Comparison of ENCODE assay signal across 19 cellular contexts in genomic region chr3:140035856-140036255, GRCh38.
"Had no signal": no experiment of that assay in that cellular context is flagged by ENCODE, and none has a peak within 500 bp of the region (broad histone marks: within the 10 kb centered on the region; RNA-seq: fewer than 3 reads in every experiment).

No MANE protein-coding gene starts in this region.

- H3K9me3 ChIP-seq: adrenal gland, breast epithelium, left ventricle myocardium inferior, spleen, upper lobe of right lung had no signal

- H3K4me3 ChIP-seq: adrenal gland, breast epithelium, left ventricle myocardium inferior, spleen, upper lobe of right lung had no signal

- H3K4me1 Mint-ChIP-seq: activated CD4-positive, alpha-beta T cell treated with anti-CD3 and anti-CD28 coated beads for 36 hours; nephron progenitor cell had no signal

- H3K4me3 Mint-ChIP-seq: activated CD4-positive, alpha-beta memory T cell treated with anti-CD3 and anti-CD28 coated beads for 36 hours; activated CD4-positive, alpha-beta T cell treated with anti-CD3 and anti-CD28 coated beads for 36 hours; activated T-helper 1 cell treated with anti-CD3 and anti-CD28 coated beads, Interleukin-12 subunit alpha, Interleukin-12 subunit beta, Interleukin-2, Interleukin-4 antibody, amounts not matched to agents 30 ng/mL and 10 ng/mL and 1 ng/mL, durations not matched to agents 14 hours and 24 hours and 36 hours; nephron progenitor cell; WTC11 had no signal

- H3K4me1 ChIP-seq: adrenal gland, breast epithelium, left ventricle myocardium inferior, spleen, upper lobe of right lung had no signal

- H3K27me3 ChIP-seq: adrenal gland, breast epithelium, spleen, upper lobe of right lung had no signal

- H3K27ac Mint-ChIP-seq: activated CD4-positive, alpha-beta memory T cell treated with anti-CD3 and anti-CD28 coated beads for 36 hours; activated CD4-positive, alpha-beta T cell treated with anti-CD3 and anti-CD28 coated beads for 36 hours; activated naive CD4-positive, alpha-beta T cell treated with anti-CD3 and anti-CD28 coated beads, Interleukin-2, amount 50 U/mL, for 72 hours; activated T-helper 1 cell treated with anti-CD3 and anti-CD28 coated beads, Interleukin-12 subunit alpha, Interleukin-12 subunit beta, Interleukin-2, Interleukin-4 antibody, amounts not matched to agents 30 ng/mL and 10 ng/mL and 1 ng/mL, durations not matched to agents 14 hours and 24 hours and 36 hours; nephron progenitor cell; WTC11 had no signal

- H3K36me3 ChIP-seq: adrenal gland, breast epithelium, left ventricle myocardium inferior, spleen, upper lobe of right lung had no signal

- H3K9me3 Mint-ChIP-seq: activated CD4-positive, alpha-beta memory T cell treated with anti-CD3 and anti-CD28 coated beads for 36 hours; activated naive CD4-positive, alpha-beta T cell treated with anti-CD3 and anti-CD28 coated beads, Interleukin-2, amount 50 U/mL, for 72 hours; activated T-helper 1 cell treated with anti-CD3 and anti-CD28 coated beads, Interleukin-12 subunit alpha, Interleukin-12 subunit beta, Interleukin-2, Interleukin-4 antibody, amounts not matched to agents 30 ng/mL and 10 ng/mL and 1 ng/mL, durations not matched to agents 14 hours and 24 hours and 36 hours; nephron progenitor cell; WTC11 had no signal

- H3K36me3 Mint-ChIP-seq: activated CD4-positive, alpha-beta memory T cell treated with anti-CD3 and anti-CD28 coated beads for 36 hours; activated naive CD4-positive, alpha-beta T cell treated with anti-CD3 and anti-CD28 coated beads, Interleukin-2, amount 50 U/mL, for 72 hours; WTC11 had no signal

- DNase-seq: activated CD4-positive, alpha-beta memory T cell treated with anti-CD3 and anti-CD28 coated beads for 36 hours; activated CD4-positive, alpha-beta T cell treated with anti-CD3 and anti-CD28 coated beads for 36 hours; activated gamma-delta T cell treated with Interleukin-2 at 50 U/mL for 16 hours; activated T-cell treated with anti-CD3 and anti-CD28 coated beads for 4 hours; adrenal gland; cortex of kidney; head of caudate nucleus; left ventricle myocardium inferior; mammary epithelial cell; nephron progenitor cell; occipital lobe; retina; spleen; stimulated activated naive CD4-positive, alpha-beta T cell; upper lobe of right lung had no signal

- H3K27ac ChIP-seq: adrenal gland, breast epithelium, left ventricle myocardium inferior, spleen, upper lobe of right lung had no signal
